Comparison of ENCODE assay signal across 1 cellular context in genomic region chr19:19366691-19367396, GRCh38.
A peak's percentile ranks its signal among the peaks of the same experiment; 100 is the strongest.
TF ChIP-seq lines count a peak whose summit lies in the region.

No MANE protein-coding gene starts in this region.

TF ChIP-seq in K562, 482 proteins besides CTCF, POLR2A, EP300 and RAD21 (continued from another document):
- TF ChIP-seq, protein P1, sequence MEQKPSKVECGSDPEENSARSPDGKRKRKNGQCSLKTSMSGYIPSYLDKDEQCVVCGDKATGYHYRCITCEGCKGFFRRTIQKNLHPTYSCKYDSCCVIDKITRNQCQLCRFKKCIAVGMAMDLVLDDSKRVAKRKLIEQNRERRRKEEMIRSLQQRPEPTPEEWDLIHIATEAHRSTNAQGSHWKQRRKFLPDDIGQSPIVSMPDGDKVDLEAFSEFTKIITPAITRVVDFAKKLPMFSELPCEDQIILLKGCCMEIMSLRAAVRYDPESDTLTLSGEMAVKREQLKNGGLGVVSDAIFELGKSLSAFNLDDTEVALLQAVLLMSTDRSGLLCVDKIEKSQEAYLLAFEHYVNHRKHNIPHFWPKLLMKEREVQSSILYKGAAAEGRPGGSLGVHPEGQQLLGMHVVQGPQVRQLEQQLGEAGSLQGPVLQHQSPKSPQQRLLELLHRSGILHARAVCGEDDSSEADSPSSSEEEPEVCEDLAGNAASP (IDR thresholded peaks at IDR 0.05), result peak; percentile 71
- TF ChIP-seq ZNF24 (IDR thresholded peaks at IDR 0.05), result peak; percentile 62; the same call in 1 of the 2 replicates
- TF ChIP-seq ESRRA (IDR thresholded peaks at IDR 0.05; ENCODE audit: borderline replicate concordance, low read depth), result peak; percentile 71
- TF ChIP-seq ZNF57 (CRISPR knock-in tag; IDR thresholded peaks at IDR 0.05), result no peak
- no peak for TF ChIP-seq ELF2 (CRISPR knock-in tag; IDR thresholded peaks at IDR 0.05)
- no peak for TF ChIP-seq KHSRP (IDR thresholded peaks at IDR 0.05)
- TF ChIP-seq MCM2 (IDR thresholded peaks at IDR 0.05; ENCODE audit: low read depth), result no peak
- TF ChIP-seq PHF8 (IDR thresholded peaks at IDR 0.05; ENCODE audit: borderline replicate concordance, low read length), result peak; percentile 23; the same call in 1 of the 2 replicates
- TF ChIP-seq EP400 (IDR thresholded peaks at IDR 0.05), result peak; percentile 48; the same call in 1 of the 2 replicates
- TF ChIP-seq MCM7 (IDR thresholded peaks at IDR 0.05), result no peak
- TF ChIP-seq DMBX1 (CRISPR knock-in tag; IDR thresholded peaks at IDR 0.05; ENCODE audit: borderline replicate concordance), result peak; percentile 58; the same call in 1 of the 2 replicates
- no peak for TF ChIP-seq ZNF707 (CRISPR knock-in tag; conservative IDR thresholded peaks at IDR 0.05)
- peak; percentile 59 for TF ChIP-seq KDM5B (IDR thresholded peaks at IDR 0.05; ENCODE audit: insufficient replicate concordance, low read depth, low read length)
- TF ChIP-seq ZEB2 (IDR thresholded peaks at IDR 0.05), result peak; percentile 93; the same call in 1 of the 2 replicates
- peak; percentile 44 for TF ChIP-seq MEIS2 (IDR thresholded peaks at IDR 0.05; ENCODE audit: partially characterized antibody)
- no peak for TF ChIP-seq SETDB1 (IDR thresholded peaks at IDR 0.05; ENCODE audit: low read length)
